16 cellular contexts compared by ENCODE assay signal in the genomic region with DNA sequence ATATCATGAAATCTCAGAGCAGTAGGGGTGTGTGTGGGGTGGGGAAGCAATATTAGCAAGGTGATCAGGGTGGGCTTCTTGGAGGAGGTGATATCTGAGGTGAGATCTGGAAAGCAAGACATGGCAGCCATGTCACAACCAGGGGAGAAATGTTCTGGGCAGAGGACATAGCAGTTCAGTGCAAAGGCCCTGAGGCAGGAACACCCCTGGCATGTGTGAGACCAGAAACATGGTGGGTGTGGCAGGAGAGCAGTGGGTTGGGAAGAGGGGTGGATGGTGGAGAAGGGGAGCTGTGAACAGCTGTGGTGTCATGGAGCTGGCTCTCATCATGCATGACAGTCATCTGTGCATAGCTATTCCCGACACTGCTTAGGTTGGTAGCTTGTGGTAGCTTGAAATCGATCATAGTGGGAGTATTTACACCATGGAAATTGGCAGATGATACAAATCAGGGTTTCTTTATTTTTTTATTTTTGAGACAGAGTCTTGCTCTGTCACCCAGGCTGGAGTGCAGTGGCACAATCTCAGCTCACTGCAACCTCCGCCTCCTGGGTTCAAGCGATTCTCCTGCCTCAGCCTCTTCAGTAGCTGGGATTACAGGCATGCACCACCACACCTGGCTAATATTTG. TPM values are rescaled to one million over a fixed set of nuclear protein-coding genes. Genes with fewer than 3 reads are reported as not detected.
DNase-seq lines count a peak whose midpoint lies in the region; ATAC-seq, FAIRE-seq and TF ChIP-seq lines count a peak whose summit lies in the region.
"Had no signal": no experiment of that assay in that cellular context is flagged by ENCODE, and none has a peak within 500 bp of the region (broad histone marks: within the 10 kb centered on the region; RNA-seq: fewer than 3 reads in every experiment).

No MANE protein-coding gene starts in this region.

- in situ Hi-C loops in K562 (cut with MboI): loop anchor here (10.0 kb wide), 1 partner anchor 1231 kb away; no protein-coding TSS in a partner anchor

- H3K9me3 ChIP-seq in K562 (replicated peaks; ENCODE audit: control insufficient read depth, insufficient read depth, low read depth, low read length): no peaks in the 10 kb centered on the region
- H3K9me3 ChIP-seq: BLaER1 had no signal

- intact Hi-C loops in K562 (cut with micrococcal nuclease): no loop called here

- no peaks in the 10 kb centered on the region for H4K20me1 ChIP-seq in K562 (replicated peaks; ENCODE audit: control insufficient read depth, insufficient read depth, low read length)
- H4K20me1 ChIP-seq: BLaER1 had no signal

- H3K9me1 ChIP-seq in K562 (ENCODE audit: control insufficient read depth, insufficient read depth, low read length): no peaks in the 10 kb centered on the region

- H3K36me3 Mint-ChIP-seq in nephron progenitor cell (ENCODE audit: low read depth): no peaks in the 10 kb centered on the region
- H3K36me3 Mint-ChIP-seq in progenitor cell of endocrine pancreas (ENCODE audit: insufficient read depth): no peaks in the 10 kb centered on the region
- H3K36me3 Mint-ChIP-seq: CD8-positive, alpha-beta memory T cell; IgD-negative memory B cell had no signal

- H3K27me3 ChIP-seq in H7 (ENCODE audit: control insufficient read depth, insufficient read depth, low read length): no peaks in the 10 kb centered on the region
- peaks cover 0 to 4% of the 10 kb centered on the region in 2 experiments; a peak in 2 of 5 replicates for H3K27me3 ChIP-seq in K562 (ENCODE audit: control insufficient read depth in 2 of 2, insufficient read depth in 2 of 2, low read length in 2 of 2)
- H3K27me3 ChIP-seq: BLaER1 had no signal

- no peak for TF ChIP-seq RAD21 in K562 (CRISPR knock-in tag; conservative IDR thresholded peaks at IDR 0.05 in 1 of 2, IDR thresholded peaks at IDR 0.05 in 1 of 2)

- H3K4me1 ChIP-seq in K562 (replicated peaks in 1 of 2; ENCODE audit: control insufficient read depth in 2 of 2, insufficient read depth in 2 of 2, low read length in 2 of 2): no peaks in the 10 kb centered on the region; a peak in 1 of 5 replicates
- H3K4me1 ChIP-seq: BLaER1 had no signal

- TF ChIP-seq POLR2A in K562 (conservative IDR thresholded peaks at IDR 0.05): no peak

- ATAC-seq in K562: no peak
- no peak for ATAC-seq in HG03469 (IDR thresholded peaks at IDR 0.05; ENCODE audit: unreplicated experiment)

- H3K4me3 ChIP-seq in H7 (ENCODE audit: insufficient read depth, low read depth, low read length): no peak overlapping the region
- no peak overlapping the region for H3K4me3 ChIP-seq in K562
- H3K4me3 ChIP-seq: BLaER1 had no signal

- 0% methylated on average over 2 of the region's 4 CpGs for WGBS in K562 (ENCODE audit: insufficient coverage, low coverage, missing lambda C conversion rate)

- H3K4me2 ChIP-seq in K562 (ENCODE audit: insufficient read depth, low read length): no peak overlapping the region
- H3K4me2 ChIP-seq: BLaER1 had no signal

- BruUV-seq in K562 (replicated peaks; lab: Mats Ljungman, UMichigan): no TSS peak

- TF ChIP-seq CTCF in K562 (IDR thresholded peaks at IDR 0.05 in 2 of 3, conservative IDR thresholded peaks at IDR 0.05 in 1 of 3; ENCODE audit: insufficient read depth in 2 of 3, low read depth in 1 of 3, low read length in 3 of 3) (no peak), nephron progenitor cell (IDR thresholded peaks at IDR 0.05) (no peak), progenitor cell of endocrine pancreas (IDR thresholded peaks at IDR 0.05; ENCODE audit: unreplicated experiment) (no peak)

- no peak overlapping the region for H3K27ac ChIP-seq in K562 (ENCODE audit: extremely low read depth, low read depth, low read length)
- H3K27ac ChIP-seq: BLaER1 had no signal

- H3K4me1 Mint-ChIP-seq in nephron progenitor cell (peaks cover 16% of the 10 kb centered on the region), progenitor cell of endocrine pancreas (ENCODE audit: low read depth) (peaks cover 31% of the 10 kb centered on the region)
- H3K4me1 Mint-ChIP-seq: CD8-positive, alpha-beta memory T cell; IgD-negative memory B cell had no signal

- H3K27me3 Mint-ChIP-seq in nephron progenitor cell (ENCODE audit: low read depth, poor library complexity): peaks cover 21% of the 10 kb centered on the region
- H3K27me3 Mint-ChIP-seq in progenitor cell of endocrine pancreas: peaks cover 8% of the 10 kb centered on the region

- CTCF ChIA-PET in K562 (lab: Yijun Ruan, JAX; ENCODE audit: low intra/inter-chr PET ratio): no interaction called here

- H3K9me3 Mint-ChIP-seq in nephron progenitor cell: no peaks in the 10 kb centered on the region
- H3K9me3 Mint-ChIP-seq in progenitor cell of endocrine pancreas (ENCODE audit: low read depth): peaks cover 6% of the 10 kb centered on the region
- H3K9me3 Mint-ChIP-seq: CD8-positive, alpha-beta memory T cell; IgD-negative memory B cell had no signal

- DNase-seq in H7 (peak; percentile 16), K562 (ENCODE audit: extremely low read depth in 1 of 4, low spot score in 3 of 4) (no peak), nephron progenitor cell (no peak), progenitor cell of endocrine pancreas (ENCODE audit: low spot score, unreplicated experiment) (no peak), hippocampal formation (lab: John Stamatoyannopoulos, UW) (no peak), T-helper 1 cell (no peak)
- DNase-seq: 8988T; AML-193; CD8-positive, alpha-beta memory T cell; GF-D8; GOT3; HCEC 1CT had no signal

- TF ChIP-seq EP300 in K562 (IDR thresholded peaks at IDR 0.05; ENCODE audit: low read length): no peak

- no peak overlapping the region for H3K27ac Mint-ChIP-seq in nephron progenitor cell
- peak overlapping the region; percentile 97 for H3K27ac Mint-ChIP-seq in progenitor cell of endocrine pancreas
- H3K27ac Mint-ChIP-seq: CD8-positive, alpha-beta memory T cell had no signal

- H2AFZ ChIP-seq in K562 (ENCODE audit: low read depth, low read length): no peak overlapping the region

- FAIRE-seq in K562 (lab: Jason Lieb, UNC): no peak
- FAIRE-seq: GM19239 had no signal

- no peaks in the 10 kb centered on the region for H3K79me2 ChIP-seq in K562 (ENCODE audit: control insufficient read depth, insufficient read depth, low read length)

- peak overlapping the region; percentile 25 for H3K4me3 Mint-ChIP-seq in nephron progenitor cell
- H3K4me3 Mint-ChIP-seq in progenitor cell of endocrine pancreas (ENCODE audit: low read depth): no peak overlapping the region
- H3K4me3 Mint-ChIP-seq: CD8-positive, alpha-beta memory T cell had no signal

- H3K9ac ChIP-seq in K562 (ENCODE audit: insufficient read depth in 1 of 2, low read depth in 2 of 2, low read length in 2 of 2): no peak overlapping the region
- H3K9ac ChIP-seq: BLaER1 had no signal

- POLR2A ChIA-PET in K562 (lab: Yijun Ruan, JAX): interaction anchor here (0.6 kb wide), 1 partner anchor 197 kb away, joined by 3 read pairs; no protein-coding TSS in a partner anchor

- H3K36me3 ChIP-seq in H7 (replicated peaks; ENCODE audit: control insufficient read depth, insufficient read depth, low read length): no peaks in the 10 kb centered on the region
- no peaks in the 10 kb centered on the region for H3K36me3 ChIP-seq in K562 (ENCODE audit: control insufficient read depth, insufficient read depth, low read length)
- H3K36me3 ChIP-seq: BLaER1 had no signal

RNA-seq across cellular contexts. Expression of a gene that starts 17.9 kb away (rescaled TPM):
- total RNA-seq in H7 (2014; rRNA removed; shearing (Covaris generic)): 0.15 and 1.2 TPM in 2 replicates
- total RNA-seq in K562 (2011; cell fraction: chromatin; rRNA removed; ENCODE audit: low replicate concordance): not detected in 2 replicates
- not detected in 2 replicates for total RNA-seq in K562 (2011; cell fraction: nucleolus; rRNA removed)
- total RNA-seq in K562 (2011; cell fraction: nucleoplasm; rRNA removed): not detected in 2 replicates
- total RNA-seq in K562 (2014; rRNA removed) (not detected in 2 replicates), K562 (2014; rRNA removed; fragmentation: Illumina TruSeq; extraction: Trizol) (not detected in 2 replicates), K562 (2015; rRNA removed; fragmentation: Illumina TruSeq; extraction: Trizol) (not detected in 2 replicates), K562 (2021) (not detected in 2 replicates), progenitor cell of endocrine pancreas (0.96 and 1.1 TPM in 2 replicates)
- polyA plus RNA-seq in K562 (2011; rRNA removed) (not detected in 2 replicates), K562 (2014; fragmentation: Illumina TruSeq; extraction: Trizol) (not detected in 2 replicates), K562 (2014; fragmentation: Nextera tagmentation; extraction: Ambion mirVana) (not detected), K562 (2014; rRNA removed) (not detected in 2 replicates)
- not detected in 2 replicates for polyA plus RNA-seq in K562 (2011; cell fraction: cytosol; rRNA removed)
- polyA plus RNA-seq in K562 (2011; cell fraction: nucleus; rRNA removed): not detected in 2 replicates
- polyA plus RNA-seq in K562 (2012): not detected in 2 replicates
- not detected in 2 replicates for polyA minus RNA-seq in K562 (2011; rRNA and poly(A)+ RNA removed)
- polyA minus RNA-seq in K562 (2011; cell fraction: cytosol; rRNA and poly(A)+ RNA removed): not detected in 2 replicates
- not detected in 2 replicates for polyA minus RNA-seq in K562 (2011; cell fraction: nucleus; rRNA and poly(A)+ RNA removed)
- total RNA-seq: CD8-positive, alpha-beta memory T cell had no signal
- polyA plus RNA-seq: CD8-positive, alpha-beta memory T cell; IgD-negative memory B cell had no signal

RNA-seq across cellular contexts. Expression of a gene that starts 50.8 kb away (rescaled TPM):
- 0.45 and 0.89 TPM in 2 replicates for total RNA-seq in H7 (2014; rRNA removed; shearing (Covaris generic))
- 2.0 TPM in 1 of 2 replicates, not detected in the other for total RNA-seq in K562 (2011; cell fraction: chromatin; rRNA removed; ENCODE audit: low replicate concordance)
- total RNA-seq in K562 (2011; cell fraction: nucleolus; rRNA removed): 0.17 and 0.66 TPM in 2 replicates
- 0.07 and 0.76 TPM in 2 replicates for total RNA-seq in K562 (2011; cell fraction: nucleoplasm; rRNA removed)
- total RNA-seq in K562 (2014; rRNA removed): under 0.01 TPM in 1 of 2 replicates, not detected in the other
- not detected in 2 replicates for total RNA-seq in K562 (2014; rRNA removed; fragmentation: Illumina TruSeq; extraction: Trizol)
- total RNA-seq in K562 (2015; rRNA removed; fragmentation: Illumina TruSeq; extraction: Trizol): 0.04 TPM in 1 of 2 replicates, not detected in the other
- total RNA-seq in K562 (2021): 0.02 and 0.29 TPM in 2 replicates
- 0.01 and 0.47 TPM in 2 replicates for polyA plus RNA-seq in K562 (2011; rRNA removed)
- 0.19 and 0.27 TPM in 2 replicates for polyA plus RNA-seq in K562 (2011; cell fraction: cytosol; rRNA removed)
- polyA plus RNA-seq in K562 (2011; cell fraction: nucleus; rRNA removed): 0.44 and 2.2 TPM in 2 replicates
- 0.04 and 0.11 TPM in 2 replicates for polyA plus RNA-seq in K562 (2012)
- polyA plus RNA-seq in K562 (2014; fragmentation: Illumina TruSeq; extraction: Trizol): 0.03 TPM in 1 of 2 replicates, not detected in the other
- polyA plus RNA-seq in K562 (2014; fragmentation: Nextera tagmentation; extraction: Ambion mirVana): not detected
- not detected in 2 replicates for polyA plus RNA-seq in K562 (2014; rRNA removed)
- polyA minus RNA-seq in K562 (2011; rRNA and poly(A)+ RNA removed): 0.24 and 0.70 TPM in 2 replicates
- polyA minus RNA-seq in K562 (2011; cell fraction: cytosol; rRNA and poly(A)+ RNA removed): 0.76 TPM in 1 of 2 replicates, not detected in the other
- polyA minus RNA-seq in K562 (2011; cell fraction: nucleus; rRNA and poly(A)+ RNA removed): 0.33 and 0.40 TPM in 2 replicates
- 4.5 and 9.1 TPM in 2 replicates for total RNA-seq in progenitor cell of endocrine pancreas
- polyA plus RNA-seq: CD8-positive, alpha-beta memory T cell; IgD-negative memory B cell had no signal
